18 cellular contexts compared by ENCODE assay signal in genomic region chr11:18736590-18737148, GRCh38. TPM values are rescaled to one million over a fixed set of nuclear protein-coding genes. Genes with fewer than 3 reads are reported as not detected.
"Had no signal": no experiment of that assay in that cellular context is flagged by ENCODE, and none has a peak within 500 bp of the region (broad histone marks: within the 10 kb centered on the region; RNA-seq: fewer than 3 reads in every experiment).

No MANE protein-coding gene starts in this region.

- H3K27me3 ChIP-seq: cardiac muscle cell, neutrophil, uterus had no signal

- H3K4me3 Mint-ChIP-seq: natural killer cell; stimulated activated memory B cell treated with anti-CD40 and anti-IgM and Interleukin-4, amounts not matched to agents 10 μg/mL and 1 μg/mL and 100 μg/mL, for 72 hours had no signal

- H2AFZ ChIP-seq: parathyroid adenoma had no signal

- H3K4me1 ChIP-seq: parathyroid adenoma, uterus had no signal

- H3K9ac ChIP-seq: parathyroid adenoma had no signal

- ATAC-seq: esophagus mucosa; left ventricle myocardium superior; natural killer cell; stimulated activated memory B cell treated with anti-CD40 and anti-IgM and Interleukin-4, amounts not matched to agents 10 μg/mL and 1 μg/mL and 100 μg/mL, for 72 hours had no signal

- H3K4me3 ChIP-seq: cardiac muscle cell, dorsolateral prefrontal cortex, uterus had no signal

- H3K27ac Mint-ChIP-seq: natural killer cell; stimulated activated memory B cell treated with anti-CD40 and anti-IgM and Interleukin-4, amounts not matched to agents 10 μg/mL and 1 μg/mL and 100 μg/mL, for 72 hours had no signal

- H3K79me2 ChIP-seq: parathyroid adenoma had no signal

- DNase-seq: activated CD4-positive, CD25-positive, alpha-beta regulatory T cell treated with anti-CD3 and anti-CD28 coated beads, Interleukin-2, amount 50 U/mL, for 72 hours; activated naive CD4-positive, alpha-beta T cell treated with anti-CD3 and anti-CD28 coated beads, Interleukin-2, amount 50 U/mL, for 16 hours; activated T-cell treated with anti-CD3 and anti-CD28 coated beads, Interleukin-2, amount 50 U/mL, for 1 hour; dorsolateral prefrontal cortex; left ventricle myocardium superior; mesenchymal stem cell; natural killer cell; stimulated activated CD4-positive, alpha-beta T cell treated with anti-CD3 and anti-CD28 coated beads, Interleukin-2, amount 100 ng/mL, for 48 hours; T-helper 9 cell; uterus had no signal

- H3K9me3 Mint-ChIP-seq: natural killer cell; stimulated activated memory B cell treated with anti-CD40 and anti-IgM and Interleukin-4, amounts not matched to agents 10 μg/mL and 1 μg/mL and 100 μg/mL, for 72 hours had no signal

- H3K27ac ChIP-seq: cardiac muscle cell, neutrophil, parathyroid adenoma, uterus had no signal

- H3K36me3 ChIP-seq: cardiac muscle cell, neutrophil, uterus had no signal

- H3K36me3 Mint-ChIP-seq: natural killer cell; stimulated activated memory B cell treated with anti-CD40 and anti-IgM and Interleukin-4, amounts not matched to agents 10 μg/mL and 1 μg/mL and 100 μg/mL, for 72 hours had no signal

- H3K9me3 ChIP-seq: neutrophil, uterus had no signal

RNA-seq across cellular contexts. Expression of gene IGSF22, which starts 10.7 kb away (rescaled TPM):
- total RNA-seq: esophagus mucosa had no signal

RNA-seq across cellular contexts. Expression of gene PTPN5, which starts 54.9 kb away (rescaled TPM):
- total RNA-seq: esophagus mucosa, kidney epithelial cell, natural killer cell, renal cortical epithelial cell, skeletal muscle tissue had no signal
